26 cellular contexts compared by ENCODE assay signal in the genomic region with DNA sequence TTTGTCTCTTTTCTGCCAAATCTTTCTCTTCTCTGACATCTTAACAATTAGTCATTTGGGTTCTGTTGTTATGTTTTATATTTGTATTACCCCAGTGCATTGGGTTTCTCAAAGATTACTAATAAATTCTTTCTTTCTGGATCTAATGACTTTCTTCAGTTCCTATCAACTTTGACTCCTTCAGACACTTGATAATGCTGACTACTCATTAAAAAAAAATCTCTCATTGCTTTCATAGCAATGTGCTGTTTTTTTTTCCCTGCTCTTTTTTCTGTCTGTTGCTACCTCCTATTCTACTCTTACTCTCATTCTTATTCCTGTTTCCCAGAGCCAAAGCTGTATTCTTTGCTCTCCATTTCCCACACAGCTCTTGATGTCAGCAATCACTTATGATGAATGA.
"Had no signal": no experiment of that assay in that cellular context is flagged by ENCODE, and none has a peak within 500 bp of the region (broad histone marks: within the 10 kb centered on the region; RNA-seq: fewer than 3 reads in every experiment).

No MANE protein-coding gene starts in this region.

- FAIRE-seq: endometrium, islet of Langerhans, keratinocyte had no signal

- H3K27ac ChIP-seq: colonic mucosa, epithelial cell of prostate, esophagus squamous epithelium, gastrocnemius medialis, heart right ventricle, left lung, lower lobe of right lung had no signal

- H3K4me3 ChIP-seq: colonic mucosa, esophagus squamous epithelium, gastrocnemius medialis, heart right ventricle, left lung, lower lobe of right lung, mucosa of descending colon had no signal

- H3K27me3 ChIP-seq: colonic mucosa, esophagus squamous epithelium, gastrocnemius medialis, heart right ventricle, left lung had no signal

- DNase-seq: colonic mucosa; cortex of kidney; effector CD8-positive, alpha-beta T cell; effector memory CD8-positive, alpha-beta T cell; endodermal cell; erythroblast; esophagus squamous epithelium; foreskin fibroblast; foreskin melanocyte; gastrocnemius medialis; glutamatergic neuron; head of caudate nucleus; heart right ventricle; hippocampal formation; left cardiac atrium; left lung; left ventricle myocardium superior; lower lobe of right lung; mesenchymal stem cell; mucosa of descending colon; naive B cell had no signal

- ATAC-seq: effector memory CD8-positive, alpha-beta T cell; esophagus mucosa; gastrocnemius medialis; heart right ventricle; left cardiac atrium; left lung; left ventricle myocardium superior; lower lobe of right lung; mucosa of descending colon had no signal

- H3K4me1 ChIP-seq: colonic mucosa, esophagus squamous epithelium, gastrocnemius medialis, heart right ventricle, left lung, lower lobe of right lung had no signal

- H3K36me3 ChIP-seq: colonic mucosa, esophagus squamous epithelium, gastrocnemius medialis, heart right ventricle, left lung, lower lobe of right lung had no signal

- H3K9me3 ChIP-seq: colonic mucosa, gastrocnemius medialis, lower lobe of right lung had no signal
